Comparison of ENCODE assay signal across 8 cellular contexts in the genomic region with DNA sequence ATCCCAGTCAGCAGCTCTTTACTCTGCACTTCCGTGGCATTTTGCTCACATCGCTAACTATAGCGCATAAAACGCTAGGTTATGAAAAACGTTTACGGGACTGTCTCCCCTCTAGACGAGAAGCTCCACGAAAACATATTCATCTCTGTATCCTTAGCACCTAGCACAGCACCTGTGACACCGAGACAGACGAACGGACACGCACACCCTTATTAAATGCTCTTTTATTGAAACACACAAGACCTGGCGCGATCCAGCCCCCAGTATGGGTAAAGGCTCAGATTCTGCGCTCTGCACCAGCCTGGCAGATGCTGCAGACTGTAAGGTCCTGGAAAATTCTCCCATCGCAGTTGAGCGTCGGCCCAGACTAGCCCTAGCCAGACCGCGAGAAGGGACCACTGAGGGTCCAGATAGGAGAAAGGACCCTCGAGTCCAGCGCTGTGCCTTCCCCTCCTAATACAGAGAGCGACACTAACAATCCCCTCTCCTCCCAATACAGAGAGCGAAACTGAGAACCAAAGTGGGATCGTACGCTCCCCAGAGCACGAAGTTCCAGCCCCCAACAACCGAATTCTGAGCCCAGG. TPM values are rescaled to one million over a fixed set of nuclear protein-coding genes. Genes with fewer than 3 reads are reported as not detected.
DNase-seq lines count a peak whose midpoint lies in the region; ATAC-seq and TF ChIP-seq lines count a peak whose summit lies in the region.

No MANE protein-coding gene starts in this region.

- H3K4me1 Mint-ChIP-seq in WTC11: peaks cover 19% of the 10 kb centered on the region
- peaks cover 27 to 32% (median 28%) of the 10 kb centered on the region in 3 donors for H3K4me1 Mint-ChIP-seq in naive B cell

- H3K27ac Mint-ChIP-seq in WTC11: no peak overlapping the region; the same call in 1 of the 2 replicates
- H3K27ac Mint-ChIP-seq in naive B cell: peak overlapping the region; percentile 93 to 99 (median 98)

- CTCF ChIA-PET in WTC11 (lab: Charles Lee): interaction anchor here (1.2 to 2.0 kb wide), 4 partner anchors 13 to 17 kb away, joined by 4 to 24 read pairs (median 10); no protein-coding TSS in a partner anchor

- H3K4me3 Mint-ChIP-seq in WTC11 (peak overlapping the region; percentile 99), naive B cell (peak overlapping the region; percentile 93 to 100 (median 100))

- H3K27me3 ChIP-seq in esophagus squamous epithelium (no peaks in the 10 kb centered on the region), aorta (ENCODE audit: control insufficient read depth in 1 of 2, insufficient read depth in 2 of 2, low read length in 1 of 2) (no peaks in the 10 kb centered on the region)

- POLR2A ChIA-PET in WTC11 (lab: Charles Lee): no interaction called here

- TF ChIP-seq CTCF in WTC11 (IDR thresholded peaks at IDR 0.05) (no peak), esophagus squamous epithelium (IDR thresholded peaks at IDR 0.05) (no peak)

- H3K36me3 ChIP-seq in esophagus squamous epithelium (peaks cover 0 to 9% (median 0%) of the 10 kb centered on the region in 3 donors), aorta (ENCODE audit: control insufficient read depth in 1 of 2, insufficient read depth in 2 of 2, low read length in 1 of 2) (no peaks in the 10 kb centered on the region)

- no peak for TF ChIP-seq POLR2A in esophagus squamous epithelium (IDR thresholded peaks at IDR 0.05)

- H3K27me3 Mint-ChIP-seq in WTC11 (ENCODE audit: low read depth): peaks cover 4% of the 10 kb centered on the region
- peaks cover 11 to 27% (median 18%) of the 10 kb centered on the region in 3 donors for H3K27me3 Mint-ChIP-seq in naive B cell

- H3K9me3 ChIP-seq in esophagus squamous epithelium (no peaks in the 10 kb centered on the region), aorta (ENCODE audit: control insufficient read depth, low read length) (no peaks in the 10 kb centered on the region)

- intact Hi-C loops in esophagus squamous epithelium (cut with DNase I) (no loop called here), aorta (cut with DNase I) (no loop called here)

- peak; percentile 39 for DNase-seq in NCI-H510A treated with DMSO at 0.1 percent for 48 hours (lab: John Stamatoyannopoulos, UW)
- DNase-seq in NCI-H510A (lab: John Stamatoyannopoulos, UW): no peak
- peak; percentile 10 for DNase-seq in HCEC 1CT
- DNase-seq in LHCN-M2 (ENCODE audit: low read depth): peak; percentile 35
- peak; percentile 13 for DNase-seq in WTC11 (ENCODE audit: low spot score)
- no peak for DNase-seq in esophagus squamous epithelium (lab: John Stamatoyannopoulos, UW)
- peak; percentile 4 for DNase-seq in naive B cell
- no peak for DNase-seq in aorta

- peaks cover 6 to 35% (median 12%) of the 10 kb centered on the region in 3 donors for H3K4me1 ChIP-seq in esophagus squamous epithelium
- H3K4me1 ChIP-seq in aorta (ENCODE audit: control insufficient read depth in 1 of 2, insufficient read depth in 2 of 2, low read length in 2 of 2): no peaks in the 10 kb centered on the region

- H3K4me3 ChIP-seq in esophagus squamous epithelium (peak overlapping the region; percentile 59 to 98 (median 82)), aorta (ENCODE audit: low read length in 2 of 2) (peak overlapping the region; percentile 90 to 92)

- WGBS in esophagus squamous epithelium, 2 donors: 0 to 1% methylated on average over 15 to 18 of the region's 28 CpGs
- WGBS in aorta, 2 donors: 0% methylated on average over 28 of the region's 28 CpGs

- peak overlapping the region; percentile 75 to 87 (median 84) for H3K27ac ChIP-seq in esophagus squamous epithelium
- H3K27ac ChIP-seq in aorta (ENCODE audit: low read depth in 1 of 2, low read length in 2 of 2): no peak overlapping the region

- ATAC-seq in WTC11 (peak; percentile 58), naive B cell (ENCODE audit: low read depth in 2 of 2) (peak; percentile 46 to 50), aorta (ENCODE audit: low FRiP score) (peak; percentile 59)

- H3K9me3 Mint-ChIP-seq in WTC11 (no peaks in the 10 kb centered on the region), naive B cell (no peaks in the 10 kb centered on the region)

- H3K36me3 Mint-ChIP-seq in WTC11: no peaks in the 10 kb centered on the region
- peaks cover 0 to 7% of the 10 kb centered on the region in 2 donors for H3K36me3 Mint-ChIP-seq in naive B cell

TF ChIP-seq in WTC11, 78 proteins besides CTCF, POLR2A, EP300 and RAD21:
- no peak for TF ChIP-seq CREB1 (CRISPR knock-in tag; IDR thresholded peaks at IDR 0.05)
- TF ChIP-seq SMAD3 (CRISPR knock-in tag; IDR thresholded peaks at IDR 0.05; ENCODE audit: borderline replicate concordance): 0 out of 2 replicates have a peak, but pooled peaks have one; percentile 64
- no peak for TF ChIP-seq FOXK1 (CRISPR knock-in tag; IDR thresholded peaks at IDR 0.05)

RNA-seq across cellular contexts. Expression of a gene that starts 0.6 kb away (rescaled TPM):
- total RNA-seq in LHCN-M2 (2014; rRNA removed) (35.1 and 38.4 TPM in 2 replicates), WTC11 (2021) (32.3 to 42.6 TPM (median 41.4 TPM) in 3 replicates), esophagus squamous epithelium (10 to 100 TPM; 22.8 to 32.0 (median 23.7) TPM), aorta (10 to 100 TPM; 37.0 to 46.0 TPM)
- 22.5 TPM for polyA plus RNA-seq in LHCN-M2 (2012)
- polyA plus RNA-seq in naive B cell (ENCODE audit: low read depth in 6 of 6) (10 to 100 TPM in 4 of 6 donors, 1 to 10 TPM in 2; 5.4 to 16.4 (median 12.7) TPM), aorta (10 to 100 TPM in 1 of 2 donors, 1 to 10 TPM in 1; 7.4 to 30.4 TPM)

RNA-seq across cellular contexts. Expression of a gene that starts 31.2 kb away (rescaled TPM):
- total RNA-seq in LHCN-M2 (2014; rRNA removed) (67.8 and 78.4 TPM in 2 replicates), WTC11 (2021) (103 to 115 TPM (median 104 TPM) in 3 replicates), esophagus squamous epithelium (10 to 100 TPM; 41.6 to 78.6 (median 66.5) TPM), aorta (10 to 100 TPM; 77.7 to 77.9 TPM)
- polyA plus RNA-seq in LHCN-M2 (2012): 62.7 TPM
- polyA plus RNA-seq in naive B cell (ENCODE audit: low read depth in 6 of 6) (10 to 100 TPM; 31.7 to 49.1 (median 40.6) TPM), aorta (10 to 100 TPM; 73.6 to 82.6 TPM)

Comparison
In these comparisons a context has a peak if more than half of its experiments do, and no peak if none do; other contexts are left out.
1. DNase-seq: peak in NCI-H510A treated with DMSO at 0.1 percent for 48 hours (single experiment), HCEC 1CT (single experiment), LHCN-M2 (single experiment), WTC11 (single experiment) and naive B cell (single experiment); none in NCI-H510A (single experiment), esophagus squamous epithelium (single experiment) and aorta (0 of 2).
2. H3K27ac ChIP-seq: peak in esophagus squamous epithelium (4 of 4); none in aorta (0 of 2).
3. Peak in every context shown above with its lines, with median percentiles within 50 percentile points of each other: ATAC-seq.